8 cellular contexts compared by ENCODE assay signal in the genomic region with DNA sequence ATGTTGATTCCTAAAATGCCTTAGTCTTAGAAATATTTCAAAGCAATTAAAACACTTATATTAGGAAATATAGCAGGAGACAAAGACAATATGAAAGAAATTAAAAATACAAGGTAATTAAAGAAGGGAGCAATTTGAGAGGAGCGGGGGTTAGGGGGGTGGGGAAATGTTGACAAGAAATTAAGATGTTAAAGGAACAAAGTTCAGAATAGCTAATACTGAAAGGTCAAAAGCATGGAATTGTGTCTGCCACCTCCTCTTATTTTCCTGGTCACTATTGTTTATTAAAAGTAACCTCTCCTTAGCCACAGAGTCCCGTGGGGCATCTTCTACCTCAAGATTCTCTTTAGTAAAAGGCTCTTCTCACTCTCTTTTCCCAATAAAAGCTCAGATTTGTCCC.
"Had no signal": no experiment of that assay in that cellular context is flagged by ENCODE, and none has a peak within 500 bp of the region (broad histone marks: within the 10 kb centered on the region; RNA-seq: fewer than 3 reads in every experiment).

No MANE protein-coding gene starts in this region.

- H3K4me1 Mint-ChIP-seq: IgD-negative memory B cell had no signal

- H3K27ac Mint-ChIP-seq: GM23338, H9, IgD-negative memory B cell had no signal

- H3K9me3 Mint-ChIP-seq: GM23338 had no signal

- H3K4me2 ChIP-seq: GM23338 had no signal

- ATAC-seq: GM23338 had no signal

- H2AFZ ChIP-seq: GM23338 had no signal

- H3K4me3 Mint-ChIP-seq: GM23338, H9, IgD-negative memory B cell had no signal

- H3K4me3 ChIP-seq: GM23338 had no signal

- FAIRE-seq: H1, H54, HTR-8/SVneo had no signal

- DNase-seq: H9, HCEC 1CT, KBM-7 had no signal
